In the genomic region with DNA sequence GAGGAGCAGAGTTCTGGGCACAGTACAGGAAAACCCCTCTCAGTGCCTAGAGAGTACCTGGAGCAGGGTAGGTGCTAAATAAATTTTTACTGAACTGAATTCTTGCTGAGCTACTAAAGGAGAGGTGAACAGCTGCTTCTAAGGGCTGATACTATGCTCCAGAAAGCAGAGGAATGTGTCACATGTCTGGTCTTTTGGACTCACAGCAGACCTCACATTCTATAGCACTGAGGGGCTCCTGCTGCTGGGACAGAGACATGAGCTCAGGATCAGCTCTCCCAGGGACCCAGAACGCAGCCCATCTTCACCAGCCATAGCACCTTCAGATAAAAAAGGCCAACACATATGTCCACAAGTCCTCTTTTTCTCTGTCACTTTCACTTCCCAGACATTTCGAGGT, we compare ENCODE assay signal across 24 cellular contexts.
DNase-seq lines count a peak whose midpoint lies in the region; ATAC-seq and TF ChIP-seq lines count a peak whose summit lies in the region.
"Had no signal": no experiment of that assay in that cellular context is flagged by ENCODE, and none has a peak within 500 bp of the region (broad histone marks: within the 10 kb centered on the region; RNA-seq: fewer than 3 reads in every experiment).

No MANE protein-coding gene starts in this region.

- no peak for DNase-seq in activated CD4-positive, alpha-beta memory T cell treated with anti-CD3 and anti-CD28 coated beads for 36 hours
- DNase-seq in activated CD4-positive, alpha-beta memory T cell treated with anti-CD3 and anti-CD28 coated beads, Interleukin-2, amount 10 ng/mL, durations not matched to agents 7 days and 5 days, result no peak
- DNase-seq in AG04450 (ENCODE audit: low read depth, low spot score), result no peak
- DNase-seq in SK-N-SH, result no peak
- DNase-seq in osteoblast (ENCODE audit: insufficient read length, low spot score, missing footprints), result peak; percentile 5
- no peak for DNase-seq in HT-29 (ENCODE audit: low spot score)
- DNase-seq in vagina (ENCODE audit: extremely low spot score in 2 of 2), result no peak
- DNase-seq: ACHN; activated CD4-positive, CD25-positive, alpha-beta regulatory T cell; activated CD8-positive, alpha-beta memory T cell treated with anti-CD3 and anti-CD28 coated beads for 24 hours; Caco-2; cortex of kidney; glutamatergic neuron; kidney glomerular epithelial cell; NCI-H1417; NK-92 treated with Interleukin-12 subunit alpha and Interleukin-12 subunit beta, amount 100 ng/mL, for 24 hours; small intestine; stimulated activated CD4-positive, alpha-beta T cell treated with anti-CD3 and anti-CD28 coated beads, Interleukin-2, amount 100 ng/mL, for 48 hours; stomach; T-helper 9 cell; transverse colon had no signal

- H3K9ac ChIP-seq in SK-N-SH, result no peak overlapping the region
- H3K9ac ChIP-seq: BLaER1 treated with 17β-estradiol and CSF1 and Interleukin-3, amounts not matched to agents 10 nM and 100 nM had no signal

- 100% methylated on average over 2 of the region's 2 CpGs for WGBS in SK-N-SH (ENCODE audit: low lambda C conversion rate)

- H3K9me3 ChIP-seq in AG04450 (ENCODE audit: control insufficient read depth, insufficient read depth, low read length) (peaks cover 3% of the 10 kb centered on the region; the same call in 1 of the 2 replicates), SK-N-SH (no peaks in the 10 kb centered on the region), osteoblast (ENCODE audit: low read depth, low read length) (no peaks in the 10 kb centered on the region), vagina (no peaks in the 10 kb centered on the region)
- H3K9me3 ChIP-seq: Caco-2, stomach, transverse colon had no signal

- no peaks in the 10 kb centered on the region for H3K9me2 ChIP-seq in SK-N-SH

- intact Hi-C loops in activated CD4-positive, alpha-beta memory T cell treated with anti-CD3 and anti-CD28 coated beads for 36 hours (cut with micrococcal nuclease), result no loop called here
- intact Hi-C loops in vagina (cut with DNase I), result no loop called here

- TF ChIP-seq RAD21 in SK-N-SH (IDR thresholded peaks at IDR 0.05; ENCODE audit: low read length), result no peak

- peaks cover 11% of the 10 kb centered on the region for H3K9me3 Mint-ChIP-seq in activated CD4-positive, alpha-beta memory T cell treated with anti-CD3 and anti-CD28 coated beads for 36 hours
- peaks cover 5% of the 10 kb centered on the region for H3K9me3 Mint-ChIP-seq in activated CD4-positive, alpha-beta memory T cell treated with anti-CD3 and anti-CD28 coated beads, Interleukin-2, amount 10 ng/mL, durations not matched to agents 7 days and 5 days

- POLR2A ChIA-PET in activated CD4-positive, alpha-beta memory T cell treated with anti-CD3 and anti-CD28 coated beads for 36 hours (lab: Charles Lee), result no interaction called here
- POLR2A ChIA-PET in activated CD4-positive, alpha-beta memory T cell treated with anti-CD3 and anti-CD28 coated beads, Interleukin-2, amount 10 ng/mL, durations not matched to agents 7 days and 5 days (lab: Charles Lee), result no interaction called here
- POLR2A ChIA-PET in AG04450 (lab: Yijun Ruan, JAX) (interaction anchor here (0.5 kb wide), 1 partner anchor 37 kb away, joined by 3 read pairs; no protein-coding TSS in a partner anchor), SK-N-SH (lab: Yijun Ruan, JAX) (no interaction called here)

- H3K36me3 Mint-ChIP-seq in activated CD4-positive, alpha-beta memory T cell treated with anti-CD3 and anti-CD28 coated beads for 36 hours, result peaks cover 89% of the 10 kb centered on the region
- peaks cover 90% of the 10 kb centered on the region for H3K36me3 Mint-ChIP-seq in activated CD4-positive, alpha-beta memory T cell treated with anti-CD3 and anti-CD28 coated beads, Interleukin-2, amount 10 ng/mL, durations not matched to agents 7 days and 5 days (ENCODE audit: low read depth)

- H3K4me2 ChIP-seq in SK-N-SH, result no peak overlapping the region
- H3K4me2 ChIP-seq in osteoblast (ENCODE audit: insufficient read depth, low read length), result no peak overlapping the region
- H3K4me2 ChIP-seq: BLaER1 treated with 17β-estradiol and CSF1 and Interleukin-3, amounts not matched to agents 10 nM and 100 nM had no signal

- TF ChIP-seq POLR2A in vagina (IDR thresholded peaks at IDR 0.05), result no peak

- H3K27me3 ChIP-seq in AG04450 (ENCODE audit: control insufficient read depth, insufficient read depth, low read length), result no peaks in the 10 kb centered on the region
- H3K27me3 ChIP-seq in SK-N-SH (ENCODE audit: insufficient read depth), result no peaks in the 10 kb centered on the region
- no peaks in the 10 kb centered on the region for H3K27me3 ChIP-seq in osteoblast (ENCODE audit: insufficient read depth, low read length)
- no peaks in the 10 kb centered on the region for H3K27me3 ChIP-seq in vagina
- H3K27me3 ChIP-seq: BLaER1 treated with 17β-estradiol and CSF1 and Interleukin-3, amounts not matched to agents 10 nM and 100 nM; cardiac muscle cell; stomach; transverse colon had no signal

- TF ChIP-seq EP300 in SK-N-SH (IDR thresholded peaks at IDR 0.05; ENCODE audit: borderline replicate concordance in 1 of 2, low read depth in 1 of 2, low read length in 1 of 2), result no peak

- H3K36me3 ChIP-seq in SK-N-SH (replicated peaks in 1 of 2; ENCODE audit: control insufficient read depth in 1 of 2, insufficient read depth in 2 of 2, low read length in 1 of 2), result peaks cover 49 to 95% of the 10 kb centered on the region in 2 experiments
- H3K36me3 ChIP-seq in osteoblast (ENCODE audit: insufficient read depth, low read length), result peaks cover 90% of the 10 kb centered on the region
- peaks cover 0 to 41% of the 10 kb centered on the region in 2 donors for H3K36me3 ChIP-seq in vagina
- H3K36me3 ChIP-seq: cardiac muscle cell had no signal

- no peaks in the 10 kb centered on the region for H3K4me1 ChIP-seq in SK-N-SH (ENCODE audit: control insufficient read depth in 1 of 2, insufficient read depth in 2 of 2, low read depth in 1 of 2, low read length in 1 of 2)
- H3K4me1 ChIP-seq in osteoblast (ENCODE audit: insufficient read depth, low read length), result no peaks in the 10 kb centered on the region
- H3K4me1 ChIP-seq in vagina, result peaks cover 9% of the 10 kb centered on the region
- H3K4me1 ChIP-seq: BLaER1 treated with 17β-estradiol and CSF1 and Interleukin-3, amounts not matched to agents 10 nM and 100 nM; Caco-2; transverse colon had no signal

- H3K27ac ChIP-seq in AG04450 (ENCODE audit: low read depth, low read length), result peak overlapping the region; percentile 21
- H3K27ac ChIP-seq in SK-N-SH (ENCODE audit: low read depth in 2 of 2, low read length in 1 of 2), result peak overlapping the region in 1 of 2 experiments; percentile 21; a peak in 1 of 4 replicates
- H3K27ac ChIP-seq in osteoblast (ENCODE audit: low read depth, low read length), result no peak overlapping the region
- no peak overlapping the region for H3K27ac ChIP-seq in vagina
- H3K27ac ChIP-seq: BLaER1 treated with 17β-estradiol and CSF1 and Interleukin-3, amounts not matched to agents 10 nM and 100 nM; cardiac muscle cell; stomach; transverse colon had no signal

- CTCF ChIA-PET in activated CD4-positive, alpha-beta memory T cell treated with anti-CD3 and anti-CD28 coated beads for 36 hours (lab: Charles Lee), result interaction anchor here (0.6 to 1.1 kb wide), 3 partner anchors 9 to 15 kb away, joined by 3 to 4 read pairs (median 3); no protein-coding TSS in a partner anchor
- CTCF ChIA-PET in activated CD4-positive, alpha-beta memory T cell treated with anti-CD3 and anti-CD28 coated beads, Interleukin-2, amount 10 ng/mL, durations not matched to agents 7 days and 5 days (lab: Charles Lee), result interaction anchor here (1.4 kb wide), 1 partner anchor 13 kb away, joined by 3 read pairs; no protein-coding TSS in a partner anchor
- CTCF ChIA-PET in AG04450 (lab: Charles Lee), result interaction anchor here (1.3 to 1.7 kb wide), 2 partner anchors 30 to 93 kb away, joined by 3 to 4 read pairs; no protein-coding TSS in a partner anchor
- CTCF ChIA-PET in SK-N-SH (lab: Yijun Ruan, JAX), result interaction anchor here (1.3 to 3.7 kb wide), 3 partner anchors 10 to 30 kb away, joined by 4 to 26 read pairs (median 5); no protein-coding TSS in a partner anchor

- H3K4me3 Mint-ChIP-seq in activated CD4-positive, alpha-beta memory T cell treated with anti-CD3 and anti-CD28 coated beads for 36 hours, result no peak overlapping the region
- no peak overlapping the region for H3K4me3 Mint-ChIP-seq in activated CD4-positive, alpha-beta memory T cell treated with anti-CD3 and anti-CD28 coated beads, Interleukin-2, amount 10 ng/mL, durations not matched to agents 7 days and 5 days

- H4K20me1 ChIP-seq in SK-N-SH (ENCODE audit: insufficient read depth) (peaks cover 27% of the 10 kb centered on the region), osteoblast (ENCODE audit: insufficient read depth, low read length) (peaks cover 41% of the 10 kb centered on the region)

- TF ChIP-seq CTCF in AG04450 (IDR thresholded peaks at IDR 0.05; ENCODE audit: low read depth, low read length) (no peak), SK-N-SH (IDR thresholded peaks at IDR 0.05) (no peak), osteoblast (IDR thresholded peaks at IDR 0.05; ENCODE audit: extremely low read depth, low read depth, low read length) (no peak), vagina (IDR thresholded peaks at IDR 0.05) (no peak)

- H3K79me2 ChIP-seq in SK-N-SH (ENCODE audit: insufficient read depth), result peaks cover 31% of the 10 kb centered on the region; the same call in 1 of the 2 replicates
- peaks cover 8% of the 10 kb centered on the region for H3K79me2 ChIP-seq in osteoblast (ENCODE audit: insufficient read depth, low read length)

- H3K27me3 Mint-ChIP-seq in activated CD4-positive, alpha-beta memory T cell treated with anti-CD3 and anti-CD28 coated beads for 36 hours, result no peaks in the 10 kb centered on the region
- no peaks in the 10 kb centered on the region for H3K27me3 Mint-ChIP-seq in activated CD4-positive, alpha-beta memory T cell treated with anti-CD3 and anti-CD28 coated beads, Interleukin-2, amount 10 ng/mL, durations not matched to agents 7 days and 5 days

- H3K4me1 Mint-ChIP-seq in activated CD4-positive, alpha-beta memory T cell treated with anti-CD3 and anti-CD28 coated beads for 36 hours (ENCODE audit: low read depth), result peaks cover 7% of the 10 kb centered on the region
- peaks cover 2% of the 10 kb centered on the region for H3K4me1 Mint-ChIP-seq in activated CD4-positive, alpha-beta memory T cell treated with anti-CD3 and anti-CD28 coated beads, Interleukin-2, amount 10 ng/mL, durations not matched to agents 7 days and 5 days

- no peak overlapping the region for H2AFZ ChIP-seq in SK-N-SH (ENCODE audit: low read depth)
- no peak overlapping the region for H2AFZ ChIP-seq in osteoblast (ENCODE audit: low read length)

- peak overlapping the region; percentile 70 for H3K27ac Mint-ChIP-seq in activated CD4-positive, alpha-beta memory T cell treated with anti-CD3 and anti-CD28 coated beads for 36 hours
- H3K27ac Mint-ChIP-seq in activated CD4-positive, alpha-beta memory T cell treated with anti-CD3 and anti-CD28 coated beads, Interleukin-2, amount 10 ng/mL, durations not matched to agents 7 days and 5 days, result no peak overlapping the region

- peaks cover 100% of the 10 kb centered on the region for H3F3A ChIP-seq in SK-N-SH (replicated peaks; ENCODE audit: insufficient read depth)

- H3K4me3 ChIP-seq in AG04450 (ENCODE audit: low read depth, low read length) (no peak overlapping the region), SK-N-SH (ENCODE audit: low read depth in 2 of 2, low read length in 1 of 2) (no peak overlapping the region), osteoblast (ENCODE audit: insufficient read depth, low read length) (no peak overlapping the region), vagina (no peak overlapping the region)
- H3K4me3 ChIP-seq: BLaER1 treated with 17β-estradiol and CSF1 and Interleukin-3, amounts not matched to agents 10 nM and 100 nM; cardiac muscle cell; stomach; transverse colon had no signal

- ATAC-seq in GM18870 (IDR thresholded peaks at IDR 0.05; ENCODE audit: unreplicated experiment), result no peak
